19 cellular contexts compared by ENCODE assay signal in genomic region chr3:66270726-66271125, GRCh38. TPM values are rescaled to one million over a fixed set of nuclear protein-coding genes. Genes with fewer than 3 reads are reported as not detected.
A peak's percentile ranks its signal among the peaks of the same experiment; 100 is the strongest.
DNase-seq lines count a peak whose midpoint lies in the region; ATAC-seq, FAIRE-seq and TF ChIP-seq lines count a peak whose summit lies in the region.
"Had no signal": no experiment of that assay in that cellular context is flagged by ENCODE, and none has a peak within 500 bp of the region (broad histone marks: within the 10 kb centered on the region; RNA-seq: fewer than 3 reads in every experiment).

No MANE protein-coding gene starts in this region.

- H3K79me2 ChIP-seq in HepG2 (ENCODE audit: insufficient read depth, low read length) = no peaks in the 10 kb centered on the region

- peaks cover 9% of the 10 kb centered on the region; the same call in 1 of the 2 replicates for H3K4me1 ChIP-seq in HepG2 (ENCODE audit: insufficient read depth, low read length)
- peaks cover 0 to 5% (median 0%) of the 10 kb centered on the region in 4 donors for H3K4me1 ChIP-seq in right lobe of liver
- H3K4me1 ChIP-seq in adipocyte (ENCODE audit: control insufficient read depth, insufficient read depth, low read length) = no peaks in the 10 kb centered on the region
- peaks cover 0 to 9% of the 10 kb centered on the region in 2 donors for H3K4me1 ChIP-seq in thyroid gland

- TF ChIP-seq EP300 in HepG2 (IDR thresholded peaks at IDR 0.05; ENCODE audit: low read depth in 2 of 2, low read length in 2 of 2) = no peak
- TF ChIP-seq EP300 in HepG2 (CRISPR knock-in tag; IDR thresholded peaks at IDR 0.05; ENCODE audit: borderline replicate concordance) = no peak

- BruUV-seq in HepG2 (replicated peaks; lab: Mats Ljungman, UMichigan) = no TSS peak

- no peak for TF ChIP-seq RAD21 in HepG2 (CRISPR knock-in tag; IDR thresholded peaks at IDR 0.05)

- no peak for DNase-seq in HepG2 (ENCODE audit: low spot score)
- DNase-seq in right lobe of liver = no peak
- peak; percentile 56 for DNase-seq in adipocyte (ENCODE audit: low read depth)
- DNase-seq in fibroblast of villous mesenchyme (ENCODE audit: low read depth) = peak; percentile 26
- no peak for DNase-seq in activated CD8-positive, alpha-beta memory T cell treated with anti-CD3 and anti-CD28 coated beads, Interleukin-2, amount 50 U/mL, for 4 hours
- DNase-seq in left colon = no peak
- DNase-seq in thyroid gland = no peak
- DNase-seq: CD4-positive, CD25-positive, alpha-beta regulatory T cell; DMS79 treated with DMSO at 0.1 percent for 48 hours; GM23248; H9; NCI-H1105; NCI-H146; NCI-H2029; NCI-H2171 treated with DMSO at 0.1 percent for 48 hours; NCI-H524 treated with DMSO at 0.1 percent for 48 hours had no signal

- H3K9me3 ChIP-seq in HepG2 (ENCODE audit: low read length) (no peaks in the 10 kb centered on the region), right lobe of liver (no peaks in the 10 kb centered on the region), adipocyte (ENCODE audit: control insufficient read depth, low read length) (no peaks in the 10 kb centered on the region), thyroid gland (no peaks in the 10 kb centered on the region)
- H3K9me3 ChIP-seq: SJSA1 had no signal

- no peak for TF ChIP-seq CTCF in HepG2 (CRISPR knock-in tag; IDR thresholded peaks at IDR 0.05)
- TF ChIP-seq CTCF in right lobe of liver (IDR thresholded peaks at IDR 0.05) = no peak
- TF ChIP-seq CTCF in fibroblast of villous mesenchyme (IDR thresholded peaks at IDR 0.05; ENCODE audit: insufficient read depth, low read depth, low read length) = no peak
- no peak for TF ChIP-seq CTCF in thyroid gland (IDR thresholded peaks at IDR 0.05)

- intact Hi-C loops in HepG2 (cut with micrococcal nuclease; ENCODE audit: unreplicated experiment) = loop anchor here (10.0 kb wide), 1 partner anchor 234 kb away; the partner anchor contains the start of gene LRIG1
- intact Hi-C loops in right lobe of liver (cut with DNase I) = no loop called here
- intact Hi-C loops in left colon (cut with DNase I, micrococcal nuclease) = loop anchor here in 1 of 2 donors (10.0 kb wide), 1 partner anchor 104 kb away; no protein-coding TSS in a partner anchor
- intact Hi-C loops in thyroid gland (cut with DNase I) = no loop called here

- no peak overlapping the region for H3K4me2 ChIP-seq in HepG2 (ENCODE audit: low read depth, low read length)

- H3K27me3 ChIP-seq in HepG2 (ENCODE audit: control insufficient read depth in 1 of 2, insufficient read depth in 2 of 2, low read length in 2 of 2) = no peaks in the 10 kb centered on the region
- H3K27me3 ChIP-seq in right lobe of liver = no peaks in the 10 kb centered on the region
- no peaks in the 10 kb centered on the region for H3K27me3 ChIP-seq in adipocyte (replicated peaks; ENCODE audit: control insufficient read depth, insufficient read depth, low read length)
- H3K27me3 ChIP-seq in thyroid gland = no peaks in the 10 kb centered on the region
- H3K27me3 ChIP-seq: SJSA1 had no signal

- CTCF ChIA-PET in HepG2 (lab: Yijun Ruan, JAX; ENCODE audit: low intra/inter-chr PET ratio, low total read pairs) = no interaction called here

- H3K27ac ChIP-seq in HepG2 (ENCODE audit: extremely low read length, insufficient read depth, low read length) (no peak overlapping the region), right lobe of liver (no peak overlapping the region), thyroid gland (no peak overlapping the region)
- H3K27ac ChIP-seq: GM23248, SJSA1 had no signal

- no peaks in the 10 kb centered on the region for H4K20me1 ChIP-seq in HepG2 (ENCODE audit: insufficient read depth, low read length)

- no peak for TF ChIP-seq POLR2A in HepG2 (IDR thresholded peaks at IDR 0.05; ENCODE audit: insufficient read depth in 1 of 2, low read depth in 2 of 2, low read length in 2 of 2)
- no peak for TF ChIP-seq POLR2A in right lobe of liver (IDR thresholded peaks at IDR 0.05)
- TF ChIP-seq POLR2A in thyroid gland (IDR thresholded peaks at IDR 0.05) = no peak

- H3K36me3 ChIP-seq in HepG2 (replicated peaks in 1 of 2; ENCODE audit: control insufficient read depth in 1 of 2, insufficient read depth in 2 of 2, low read length in 2 of 2) (peaks cover 0 to 2% of the 10 kb centered on the region in 2 experiments; a peak in 1 of 5 replicates), right lobe of liver (no peaks in the 10 kb centered on the region), adipocyte (ENCODE audit: control insufficient read depth, insufficient read depth, low read length, severe bottlenecking) (no peaks in the 10 kb centered on the region), thyroid gland (no peaks in the 10 kb centered on the region)

- no peak for ATAC-seq in HepG2
- no peak for ATAC-seq in right lobe of liver
- no peak for ATAC-seq in left colon

- WGBS in HepG2 (ENCODE audit: low lambda C conversion rate) = 78% methylated on average over 3 of the region's 3 CpGs
- 74% methylated on average over 3 of the region's 3 CpGs for WGBS in right lobe of liver (ENCODE audit: insufficient coverage, low coverage, low lambda C conversion rate, missing lambda C conversion rate)
- 86 to 95% methylated on average over 3 of the region's 3 CpGs for WGBS in thyroid gland, 2 donors

- H3K4me3 ChIP-seq in HepG2 (replicated peaks in 1 of 3; ENCODE audit: insufficient read depth in 1 of 3, low read depth in 2 of 3, low read length in 3 of 3) = no peak overlapping the region
- no peak overlapping the region for H3K4me3 ChIP-seq in right lobe of liver
- H3K4me3 ChIP-seq in adipocyte (ENCODE audit: low read length) = no peak overlapping the region
- no peak overlapping the region for H3K4me3 ChIP-seq in fibroblast of villous mesenchyme (ENCODE audit: low read depth, low read length)
- no peak overlapping the region for H3K4me3 ChIP-seq in thyroid gland (replicated peaks in 1 of 3)
- H3K4me3 ChIP-seq: GM23248, SJSA1 had no signal

- no peak overlapping the region for H2AFZ ChIP-seq in HepG2 (ENCODE audit: low read length)
- H2AFZ ChIP-seq: GM23248 had no signal

- no peak for FAIRE-seq in HepG2 (lab: Jason Lieb, UNC)
- FAIRE-seq: GM12891, RCC 7860 had no signal

- H3K9ac ChIP-seq in HepG2 (ENCODE audit: insufficient read depth, low read depth, low read length) (no peak overlapping the region), adipocyte (ENCODE audit: low read length) (no peak overlapping the region)
- H3K9ac ChIP-seq: GM23248 had no signal

- POLR2A ChIA-PET in HepG2 (lab: Yijun Ruan, JAX) = no interaction called here

- in situ Hi-C loops in HepG2 (cut with HindIII; ENCODE audit: extremely low pct_ligation_motif_present, low pct_unique_long_range_greater_than_20kb) = loop anchor here (10.0 kb wide), 1 partner anchor 114 kb away; no protein-coding TSS in a partner anchor

TF ChIP-seq in HepG2, 621 proteins besides CTCF, POLR2A, EP300 and RAD21 (continues in another document):
- TF ChIP-seq, protein P1, sequence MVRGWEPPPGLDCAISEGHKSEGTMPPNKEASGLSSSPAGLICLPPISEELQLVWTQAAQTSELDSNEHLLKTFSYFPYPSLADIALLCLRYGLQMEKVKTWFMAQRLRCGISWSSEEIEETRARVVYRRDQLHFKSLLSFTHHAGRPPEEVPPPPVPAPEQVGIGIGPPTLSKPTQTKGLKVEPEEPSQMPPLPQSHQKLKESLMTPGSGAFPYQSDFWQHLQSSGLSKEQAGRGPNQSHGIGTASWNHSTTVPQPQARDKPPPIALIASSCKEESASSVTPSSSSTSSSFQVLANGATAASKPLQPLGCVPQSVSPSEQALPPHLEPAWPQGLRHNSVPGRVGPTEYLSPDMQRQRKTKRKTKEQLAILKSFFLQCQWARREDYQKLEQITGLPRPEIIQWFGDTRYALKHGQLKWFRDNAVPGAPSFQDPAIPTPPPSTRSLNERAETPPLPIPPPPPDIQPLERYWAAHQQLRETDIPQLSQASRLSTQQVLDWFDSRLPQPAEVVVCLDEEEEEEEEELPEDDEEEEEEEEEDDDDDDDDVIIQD (CRISPR knock-in tag; IDR thresholded peaks at IDR 0.05; ENCODE audit: low read depth) = 0 out of 2 replicates have a peak, but pooled peaks have one; percentile 12
- TF ChIP-seq ZFP41 (CRISPR knock-in tag; IDR thresholded peaks at IDR 0.05; ENCODE audit: borderline replicate concordance) (no peak), FOXA3 (CRISPR knock-in tag; IDR thresholded peaks at IDR 0.05) (peak; percentile 49; the same call in 1 of the 2 replicates), ZNF10 (CRISPR knock-in tag; IDR thresholded peaks at IDR 0.05; ENCODE audit: borderline replicate concordance, low read depth) (no peak), SOX13 (IDR thresholded peaks at IDR 0.05) (no peak), SOX13 (CRISPR knock-in tag; conservative IDR thresholded peaks at IDR 0.05 in 1 of 2, IDR thresholded peaks at IDR 0.05 in 1 of 2) (peak in 1 of 2 experiments; percentile 40; a peak in 1 of 4 replicates), DNMT3B (CRISPR knock-in tag; conservative IDR thresholded peaks at IDR 0.05) (no peak), ZNF644 (CRISPR knock-in tag; IDR thresholded peaks at IDR 0.05; ENCODE audit: low read depth) (no peak)

RNA-seq across cellular contexts. Expression of gene SLC25A26, which starts 49.9 kb away (rescaled TPM):
- total RNA-seq in HepG2 (2016; rRNA removed; fragmentation: Illumina TruSeq; extraction: Trizol) (22.7 and 23.1 TPM in 2 replicates), right lobe of liver (10 to 100 TPM; 11.2 to 17.4 (median 12.8) TPM), fibroblast of villous mesenchyme (14.2 and 18.1 TPM in 2 replicates), left colon (10 to 100 TPM; 17.2 to 18.9 TPM), thyroid gland (10 to 100 TPM; 30.9 to 34.7 (median 32.4) TPM)
- total RNA-seq in HepG2 (2016; cell fraction: cytosol; rRNA removed; fragmentation: Illumina TruSeq; extraction: Trizol; ENCODE audit: low read depth) = 27.5 and 27.9 TPM in 2 replicates
- 22.2 TPM in 2 replicates for total RNA-seq in HepG2 (2016; cell fraction: insoluble cytoplasmic fraction; rRNA removed; fragmentation: Illumina TruSeq; extraction: Trizol)
- 40.8 TPM in 2 replicates for total RNA-seq in HepG2 (2016; cell fraction: membrane; rRNA removed; fragmentation: Illumina TruSeq; extraction: Trizol)
- 17.3 and 19.7 TPM in 2 replicates for total RNA-seq in HepG2 (2016; cell fraction: nucleus; rRNA removed; fragmentation: Illumina TruSeq; extraction: Trizol)
- 31.4 and 32.7 TPM in 2 replicates for polyA plus RNA-seq in HepG2 (2011; rRNA removed)
- 31.5 and 41.4 TPM in 2 replicates for polyA plus RNA-seq in HepG2 (2011; cell fraction: cytosol; rRNA removed)
- polyA plus RNA-seq in HepG2 (2011; cell fraction: nucleus; rRNA removed) = 11.7 and 14.0 TPM in 2 replicates
- polyA plus RNA-seq in HepG2 (2012) = 22.4 and 22.9 TPM in 2 replicates
- polyA plus RNA-seq in HepG2 (2016; cell fraction: cytosol; fragmentation: Illumina TruSeq; extraction: Trizol; ENCODE audit: low read depth) = 31.1 and 35.4 TPM in 2 replicates
- 19.7 and 22.1 TPM in 2 replicates for polyA plus RNA-seq in HepG2 (2016; cell fraction: insoluble cytoplasmic fraction; fragmentation: Illumina TruSeq; extraction: Trizol; ENCODE audit: low read depth)
- 35.4 and 35.7 TPM in 2 replicates for polyA plus RNA-seq in HepG2 (2016; cell fraction: membrane; fragmentation: Illumina TruSeq; extraction: Trizol; ENCODE audit: low read depth)
- polyA plus RNA-seq in HepG2 (2016; cell fraction: nucleus; fragmentation: Illumina TruSeq; extraction: Trizol; ENCODE audit: insufficient read depth, low read depth) = 19.1 and 20.3 TPM in 2 replicates
- polyA minus RNA-seq in HepG2 (2011; rRNA and poly(A)+ RNA removed; ENCODE audit: low replicate concordance) = 13.5 and 16.0 TPM in 2 replicates
- polyA minus RNA-seq in HepG2 (2011; cell fraction: cytosol; rRNA and poly(A)+ RNA removed) = 5.9 and 7.1 TPM in 2 replicates
- 22.5 and 28.8 TPM in 2 replicates for polyA minus RNA-seq in HepG2 (2011; cell fraction: nucleus; rRNA and poly(A)+ RNA removed)

Comparison
In these comparisons a context has a peak if more than half of its experiments do, and no peak if none do; other contexts are left out.
1. DNase-seq: peak in adipocyte (single experiment) and fibroblast of villous mesenchyme (single experiment); none in HepG2 (single experiment), right lobe of liver (0 of 3), activated CD8-positive, alpha-beta memory T cell treated with anti-CD3 and anti-CD28 coated beads, Interleukin-2, amount 50 U/mL, for 4 hours (single experiment), left colon (0 of 2) and thyroid gland (0 of 2).